Comparison of ENCODE assay signal across 8 cellular contexts in the genomic region with DNA sequence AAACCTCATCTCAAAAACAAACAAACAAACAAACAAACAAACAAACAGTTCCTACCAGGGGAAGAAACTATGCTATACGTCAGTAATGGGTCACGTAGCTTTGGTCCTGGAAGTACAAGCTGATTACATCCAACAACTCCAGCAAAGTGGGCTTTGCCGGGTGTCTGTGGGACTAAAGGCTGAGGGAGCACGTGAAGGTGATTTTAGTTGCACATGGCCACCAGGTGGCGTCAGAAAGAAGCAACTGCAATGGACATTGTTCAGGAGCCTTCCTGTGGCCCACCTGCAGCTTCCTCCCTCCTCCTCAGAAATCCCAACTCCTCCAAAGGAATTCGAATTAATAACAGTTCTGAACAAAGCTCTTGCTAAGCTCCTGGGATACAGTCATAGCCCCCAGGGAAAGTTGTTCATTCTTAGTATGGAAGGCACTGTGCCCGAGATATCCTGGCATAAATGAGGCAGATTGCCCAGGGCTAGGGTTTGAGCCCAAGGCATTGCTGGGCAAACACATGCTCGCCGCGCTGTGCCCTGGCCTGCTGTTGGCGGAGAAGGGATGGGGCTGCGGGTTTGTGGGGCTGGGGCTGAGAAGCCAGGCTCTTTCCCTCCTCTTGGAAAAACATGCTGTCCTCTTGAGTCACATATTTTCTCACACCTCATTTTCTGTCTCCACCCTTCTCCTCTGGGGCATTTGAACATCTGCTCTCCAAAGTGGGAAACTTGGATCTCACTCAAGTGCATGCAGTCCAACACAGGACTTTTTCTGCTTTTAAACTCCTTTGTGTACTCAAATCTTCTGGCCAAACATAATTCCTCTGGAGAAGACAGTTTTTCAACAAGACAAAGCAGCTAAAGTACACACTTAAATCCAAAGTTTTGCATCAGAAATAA. TPM values are rescaled to one million over a fixed set of nuclear protein-coding genes. Genes with fewer than 3 reads are reported as not detected.
DNase-seq lines count a peak whose midpoint lies in the region; ATAC-seq and TF ChIP-seq lines count a peak whose summit lies in the region.

No MANE protein-coding gene starts in this region.

- ATAC-seq in CD4-positive, alpha-beta T cell (ENCODE audit: poor library complexity): peak; percentile 68
- ATAC-seq in central memory CD8-positive, alpha-beta T cell (replicated peaks; ENCODE audit: extremely low read depth, poor library complexity, severe bottlenecking): peak; percentile 32
- ATAC-seq in GM21390 (IDR thresholded peaks at IDR 0.05; ENCODE audit: unreplicated experiment): no peak

- H3K9me3 ChIP-seq in CD4-positive, alpha-beta T cell (ENCODE audit: control insufficient read depth, low read length): no peaks in the 10 kb centered on the region
- H3K9me3 ChIP-seq in H9 (ENCODE audit: control insufficient read depth, low read depth, low read length): no peaks in the 10 kb centered on the region

- H3K4ac ChIP-seq in H9 (ENCODE audit: low read depth, low read length): no peak overlapping the region

- H3K9ac ChIP-seq in H9 (ENCODE audit: extremely low read depth, insufficient read length, low read length): no peak overlapping the region

- H3K27ac ChIP-seq in CD4-positive, alpha-beta T cell (ENCODE audit: low read depth, low read length): no peak overlapping the region
- H3K27ac ChIP-seq in H9 (ENCODE audit: insufficient read length, low read depth, low read length): no peak overlapping the region

- no peaks in the 10 kb centered on the region for H3K36me3 Mint-ChIP-seq in CD4-positive, alpha-beta T cell (ENCODE audit: low read depth)
- H3K36me3 Mint-ChIP-seq in H9 (ENCODE audit: insufficient read depth in 1 of 3, low read depth in 3 of 3): no peaks in the 10 kb centered on the region
- no peaks in the 10 kb centered on the region for H3K36me3 Mint-ChIP-seq in central memory CD8-positive, alpha-beta T cell (ENCODE audit: insufficient read depth)

- no peaks in the 10 kb centered on the region for H3K23me2 ChIP-seq in H9 (ENCODE audit: insufficient read length, low read depth, low read length, poor library complexity, severe bottlenecking)

- no peak overlapping the region for H2AK5ac ChIP-seq in H9 (ENCODE audit: insufficient read length, low read length)

- WGBS in H9 (ENCODE audit: extremely low coverage, insufficient read length, low lambda C conversion rate): no CpG with 5 or more reads among the region's 12 CpGs

- no peak overlapping the region for H3K27ac Mint-ChIP-seq in CD4-positive, alpha-beta T cell
- peak overlapping the region in 1 of 3 experiments; percentile 52; a peak in 3 of 7 replicates for H3K27ac Mint-ChIP-seq in H9
- no peak overlapping the region for H3K27ac Mint-ChIP-seq in central memory CD8-positive, alpha-beta T cell (ENCODE audit: low read depth)

- no peak overlapping the region for H3K4me2 ChIP-seq in H9 (ENCODE audit: insufficient read depth, insufficient read length, low read length)

- H4K91ac ChIP-seq in H9 (ENCODE audit: insufficient read length, low read depth, low read length): no peak overlapping the region

- no peak overlapping the region for H3K18ac ChIP-seq in H9 (ENCODE audit: insufficient read length, low read depth, low read length)

- no peak overlapping the region for H2BK20ac ChIP-seq in H9 (ENCODE audit: low read depth, low read length, poor library complexity, severe bottlenecking)

- H3K56ac ChIP-seq in H9 (ENCODE audit: insufficient read length, low read depth, low read length): no peak overlapping the region

- no peak overlapping the region for H3T11ph ChIP-seq in H9 (ENCODE audit: low read length)

- no peak overlapping the region for H4K5ac ChIP-seq in H9 (ENCODE audit: insufficient read length, low read depth, low read length)

- H3K79me2 ChIP-seq in H9 (ENCODE audit: insufficient read depth, low read length): no peaks in the 10 kb centered on the region

- H2BK15ac ChIP-seq in H9 (ENCODE audit: low read depth, low read length): no peak overlapping the region

- H3K27me3 Mint-ChIP-seq in CD4-positive, alpha-beta T cell: no peaks in the 10 kb centered on the region
- no peaks in the 10 kb centered on the region; the same call in none of the 2 replicates for H3K27me3 Mint-ChIP-seq in H9 (ENCODE audit: low read depth)
- H3K27me3 Mint-ChIP-seq in central memory CD8-positive, alpha-beta T cell: no peaks in the 10 kb centered on the region

- H3K23ac ChIP-seq in H9 (ENCODE audit: insufficient read length, low read depth, low read length): no peak overlapping the region

- intact Hi-C loops in CD4-positive, alpha-beta T cell (cut with DNase I, micrococcal nuclease): loop anchor here (1.0 to 5.0 kb wide), 5 partner anchors 70 to 704 kb away; a partner anchor contains a TSS

- no peak overlapping the region for H4K8ac ChIP-seq in H9 (replicated peaks; ENCODE audit: insufficient read length, low read depth, low read length)

- no peak overlapping the region for H2BK12ac ChIP-seq in H9 (ENCODE audit: insufficient read length, low read depth, low read length)

- H2BK5ac ChIP-seq in H9 (ENCODE audit: insufficient read length, low read length): no peak overlapping the region

- DNase-seq in CD4-positive, alpha-beta T cell: peak; percentile 46 to 65 (median 58)
- peak; percentile 88 for DNase-seq in H9
- peak; percentile 81 for DNase-seq in NCI-H2227 (lab: John Stamatoyannopoulos, UW; ENCODE audit: unreplicated experiment)
- peak; percentile 34 for DNase-seq in activated CD4-positive, alpha-beta T cell treated with anti-CD3 and anti-CD28 coated beads for 1 hour
- peak; percentile 44 to 60 for DNase-seq in central memory CD8-positive, alpha-beta T cell (ENCODE audit: low spot score in 2 of 2)
- DNase-seq in kidney glomerular epithelial cell (lab: John Stamatoyannopoulos, UW): peak; percentile 57
- peak; percentile 30 to 36 for DNase-seq in stimulated activated CD4-positive, alpha-beta T cell treated with anti-CD3 and anti-CD28 coated beads, Interleukin-1b, Interleukin-23, amount 100 ng/mL, for 1 hour (ENCODE audit: low read depth in 2 of 2)

- TF ChIP-seq CTCF in CD4-positive, alpha-beta T cell (IDR thresholded peaks at IDR 0.05): peak; percentile 78
- peak; percentile 88 for TF ChIP-seq CTCF in H9 (conservative IDR thresholded peaks at IDR 0.05)

- no peaks in the 10 kb centered on the region for H3K9me3 Mint-ChIP-seq in CD4-positive, alpha-beta T cell
- H3K9me3 Mint-ChIP-seq in H9: no peaks in the 10 kb centered on the region
- H3K9me3 Mint-ChIP-seq in central memory CD8-positive, alpha-beta T cell: no peaks in the 10 kb centered on the region

- H2BK120ac ChIP-seq in H9 (ENCODE audit: low read depth, low read length, poor library complexity, severe bottlenecking): no peak overlapping the region

- H3K4me3 Mint-ChIP-seq in CD4-positive, alpha-beta T cell: no peak overlapping the region
- no peak overlapping the region for H3K4me3 Mint-ChIP-seq in H9
- H3K4me3 Mint-ChIP-seq in central memory CD8-positive, alpha-beta T cell: no peak overlapping the region

- no peaks in the 10 kb centered on the region for H3K4me1 ChIP-seq in H9 (ENCODE audit: insufficient read depth, low read length)

- H3K4me1 Mint-ChIP-seq in CD4-positive, alpha-beta T cell (ENCODE audit: low read depth): no peaks in the 10 kb centered on the region
- H3K4me1 Mint-ChIP-seq in H9: peaks cover 9 to 13% of the 10 kb centered on the region in 2 experiments; a peak in 3 of 4 replicates
- no peaks in the 10 kb centered on the region for H3K4me1 Mint-ChIP-seq in central memory CD8-positive, alpha-beta T cell

- POLR2A ChIA-PET in CD4-positive, alpha-beta T cell (lab: Charles Lee): interaction anchor here (0.8 to 1.1 kb wide), 2 partner anchors 67 to 136 kb away, joined by 3 to 4 read pairs; a partner anchor contains a TSS

- CTCF ChIA-PET in CD4-positive, alpha-beta T cell (lab: Charles Lee): interaction anchor here (0.5 to 8.2 kb wide), 13 partner anchors 9 to 284 kb away, joined by 3 to 56 read pairs (median 3); a partner anchor contains a TSS

- H2AFZ ChIP-seq in H9 (ENCODE audit: low read length): no peak overlapping the region

- H4K20me1 ChIP-seq in H9 (ENCODE audit: control insufficient read depth, insufficient read depth, insufficient read length): no peaks in the 10 kb centered on the region

- no peaks in the 10 kb centered on the region for H3K79me1 ChIP-seq in H9 (ENCODE audit: insufficient read depth, low read depth, low read length, poor library complexity, severe bottlenecking)

- H3K14ac ChIP-seq in H9 (ENCODE audit: insufficient read depth, low read length): no peak overlapping the region

- H3K27me3 ChIP-seq in CD4-positive, alpha-beta T cell (ENCODE audit: control insufficient read depth, insufficient read depth, low read length): no peaks in the 10 kb centered on the region
- H3K27me3 ChIP-seq in H9 (ENCODE audit: insufficient read depth, low read length): no peaks in the 10 kb centered on the region

RNA-seq across cellular contexts. Expression of a gene that starts 28.6 kb away (rescaled TPM):
- total RNA-seq in CD4-positive, alpha-beta T cell: not detected
- total RNA-seq in H9 (2021): not detected in 2 replicates

RNA-seq across cellular contexts. Expression of a gene that starts 48.5 kb away (rescaled TPM):
- total RNA-seq in CD4-positive, alpha-beta T cell: under 1 TPM; 0.33 to 0.36 TPM
- 5.2 and 6.4 TPM in 2 replicates for total RNA-seq in H9 (2021)

Comparison
In these comparisons a context has a peak if more than half of its experiments do, and no peak if none do; other contexts are left out.
1. DNase-seq: peak in every context shown above with its lines; median percentile 88 in H9; 81 in NCI-H2227; 58 in CD4-positive, alpha-beta T cell; 57 in kidney glomerular epithelial cell; 52 in central memory CD8-positive, alpha-beta T cell; 34 in activated CD4-positive, alpha-beta T cell treated with anti-CD3 and anti-CD28 coated beads for 1 hour; 33 in stimulated activated CD4-positive, alpha-beta T cell treated with anti-CD3 and anti-CD28 coated beads, Interleukin-1b, Interleukin-23, amount 100 ng/mL, for 1 hour.